In the genomic region with DNA sequence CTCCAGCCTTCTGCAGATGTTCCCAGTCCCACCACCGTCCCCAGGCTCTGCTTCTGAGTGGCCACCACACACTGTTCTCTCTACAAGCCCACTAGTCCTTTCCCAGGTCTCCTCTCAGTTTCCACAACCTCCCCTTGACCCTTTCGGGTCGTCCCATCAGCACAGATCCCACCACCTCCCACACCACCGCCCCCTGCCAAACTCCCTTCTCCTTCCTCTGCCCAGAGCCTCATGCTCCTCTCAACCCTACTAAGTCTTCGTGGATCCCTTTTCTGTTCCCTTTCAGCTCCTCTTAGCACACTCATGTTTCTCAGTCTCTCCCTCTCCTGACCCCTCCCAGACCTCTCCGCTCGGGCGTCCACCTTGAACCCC, we compare ENCODE assay signal across 10 cellular contexts. TPM values are rescaled to one million over a fixed set of nuclear protein-coding genes. Genes with fewer than 3 reads are reported as not detected.
DNase-seq lines count a peak whose midpoint lies in the region; ATAC-seq, FAIRE-seq and TF ChIP-seq lines count a peak whose summit lies in the region.
"Had no signal": no experiment of that assay in that cellular context is flagged by ENCODE, and none has a peak within 500 bp of the region (broad histone marks: within the 10 kb centered on the region; RNA-seq: fewer than 3 reads in every experiment).

No MANE protein-coding gene starts in this region.

- H3K27ac Mint-ChIP-seq in activated CD4-positive, alpha-beta T cell treated with anti-CD3 and anti-CD28 coated beads for 36 hours = peak overlapping the region; percentile 98
- H3K27ac Mint-ChIP-seq in activated naive CD4-positive, alpha-beta T cell treated with anti-CD3 and anti-CD28 coated beads, Interleukin-2, amount 50 U/mL, for 72 hours = peak overlapping the region; percentile 100

- peak overlapping the region; percentile 95 for H3K4me3 Mint-ChIP-seq in activated CD4-positive, alpha-beta T cell treated with anti-CD3 and anti-CD28 coated beads for 36 hours

- H3K4me1 ChIP-seq in kidney (ENCODE audit: control insufficient read depth in 1 of 2, insufficient read depth in 1 of 2, low read depth in 1 of 2, low read length in 2 of 2) = peaks cover 49 to 50% of the 10 kb centered on the region in 2 donors
- H3K4me1 ChIP-seq in stomach smooth muscle (ENCODE audit: control insufficient read depth, insufficient read depth, low read length) = peaks cover 72% of the 10 kb centered on the region

- FAIRE-seq in kidney (lab: Jason Lieb, UNC) = no peak

- peaks cover 72% of the 10 kb centered on the region for H3K4me1 Mint-ChIP-seq in activated CD4-positive, alpha-beta T cell treated with anti-CD3 and anti-CD28 coated beads for 36 hours

- no peak for DNase-seq in activated CD4-positive, alpha-beta T cell treated with anti-CD3 and anti-CD28 coated beads for 36 hours
- DNase-seq in activated CD4-positive, alpha-beta T cell treated with anti-CD3 and anti-CD28 coated beads for 48 hours = no peak
- no peak for DNase-seq in activated naive CD4-positive, alpha-beta T cell treated with anti-CD3 and anti-CD28 coated beads, Interleukin-2, amount 50 U/mL, for 72 hours (ENCODE audit: low spot score in 2 of 2)
- no peak for DNase-seq in kidney
- DNase-seq in EL = no peak
- no peak for DNase-seq in activated gamma-delta T cell (lab: John Stamatoyannopoulos, UW)
- DNase-seq: BE2C had no signal

- intact Hi-C loops in activated CD4-positive, alpha-beta T cell treated with anti-CD3 and anti-CD28 coated beads for 36 hours (cut with DNase I, micrococcal nuclease) = loop anchor here (10.0 kb wide), 2 partner anchors 182 to 852 kb away; partner anchors contain the start of genes SYNGR4 (in 1 of the 2) and TMEM143 (in 1 of the 2)
- intact Hi-C loops in kidney (cut with DNase I) = no loop called here

- no peak for ATAC-seq in activated CD4-positive, alpha-beta T cell treated with anti-CD3 and anti-CD28 coated beads for 36 hours
- ATAC-seq in activated naive CD4-positive, alpha-beta T cell treated with anti-CD3 and anti-CD28 coated beads, Interleukin-2, amount 50 U/mL, for 72 hours = no peak
- ATAC-seq in HG03521 (IDR thresholded peaks at IDR 0.05; ENCODE audit: unreplicated experiment) = no peak
- ATAC-seq: activated CD4-positive, CD25-positive, alpha-beta regulatory T cell treated with anti-CD3 and anti-CD28 coated beads, Interleukin-2, amount 50 U/mL, for 24 hours had no signal

- CTCF ChIA-PET in activated CD4-positive, alpha-beta T cell treated with anti-CD3 and anti-CD28 coated beads for 36 hours (lab: Charles Lee) = interaction anchor here (0.5 to 2.0 kb wide), 6 partner anchors 18 to 1821 kb away, joined by 3 to 8 read pairs (median 4); partner anchors contain the start of gene QPCTL

- peak overlapping the region; percentile 64 to 99 for H3K4me3 ChIP-seq in kidney (ENCODE audit: low read length in 2 of 2)
- H3K4me3 ChIP-seq in stomach smooth muscle (ENCODE audit: low read length in 2 of 2) = peak overlapping the region; percentile 58 to 100

- H3K9ac ChIP-seq in kidney (ENCODE audit: low read length in 2 of 2) (peak overlapping the region; percentile 61 to 100), stomach smooth muscle (ENCODE audit: low read length in 2 of 2) (peak overlapping the region; percentile 62 to 100)

- peaks cover 6% of the 10 kb centered on the region for H3K36me3 Mint-ChIP-seq in activated CD4-positive, alpha-beta T cell treated with anti-CD3 and anti-CD28 coated beads for 36 hours (ENCODE audit: low read depth)
- H3K36me3 Mint-ChIP-seq in activated naive CD4-positive, alpha-beta T cell treated with anti-CD3 and anti-CD28 coated beads, Interleukin-2, amount 50 U/mL, for 72 hours = peaks cover 10 to 12% of the 10 kb centered on the region in 2 donors

- no peaks in the 10 kb centered on the region for H3K27me3 Mint-ChIP-seq in activated CD4-positive, alpha-beta T cell treated with anti-CD3 and anti-CD28 coated beads for 36 hours

- peak overlapping the region; percentile 84 to 90 for H3K27ac ChIP-seq in kidney (ENCODE audit: low read depth in 2 of 2, low read length in 2 of 2)
- H3K27ac ChIP-seq in stomach smooth muscle (ENCODE audit: low read length) = peak overlapping the region; percentile 98

- POLR2A ChIA-PET in activated CD4-positive, alpha-beta T cell treated with anti-CD3 and anti-CD28 coated beads for 36 hours (lab: Charles Lee) = interaction anchor here (1.2 kb wide), 1 partner anchor 98 kb away, joined by 3 read pairs; no protein-coding TSS in a partner anchor

- no peaks in the 10 kb centered on the region for H3K9me3 Mint-ChIP-seq in activated CD4-positive, alpha-beta T cell treated with anti-CD3 and anti-CD28 coated beads for 36 hours (ENCODE audit: low read depth)
- H3K9me3 Mint-ChIP-seq in activated naive CD4-positive, alpha-beta T cell treated with anti-CD3 and anti-CD28 coated beads, Interleukin-2, amount 50 U/mL, for 72 hours = no peaks in the 10 kb centered on the region

- H3K9me3 ChIP-seq in kidney (ENCODE audit: control insufficient read depth in 1 of 2, low read length in 2 of 2) = no peaks in the 10 kb centered on the region
- no peaks in the 10 kb centered on the region for H3K9me3 ChIP-seq in stomach smooth muscle (ENCODE audit: control insufficient read depth in 2 of 2, low read length in 2 of 2)
- H3K9me3 ChIP-seq: BE2C had no signal

- H3K27me3 ChIP-seq in stomach smooth muscle (ENCODE audit: control insufficient read depth in 1 of 2, insufficient read depth in 2 of 2, low read length in 2 of 2) = no peaks in the 10 kb centered on the region
- H3K27me3 ChIP-seq: BE2C had no signal

- H3K36me3 ChIP-seq in kidney (ENCODE audit: control insufficient read depth in 1 of 2, insufficient read depth in 2 of 2, low read length in 2 of 2) (no peaks in the 10 kb centered on the region), stomach smooth muscle (ENCODE audit: control insufficient read depth in 2 of 2, insufficient read depth in 2 of 2, low read length in 2 of 2) (peaks cover 0 to 2% of the 10 kb centered on the region in 2 donors)
- H3K36me3 ChIP-seq: BE2C had no signal

- TF ChIP-seq CTCF in kidney (IDR thresholded peaks at IDR 0.05; ENCODE audit: borderline replicate concordance, extremely low read depth, insufficient read depth) = no peak

RNA-seq across cellular contexts. Expression of gene NAPA, which starts 1.9 kb away (rescaled TPM):
- 10 to 100 TPM; 54.2 to 68.8 TPM for total RNA-seq in activated CD4-positive, alpha-beta T cell treated with anti-CD3 and anti-CD28 coated beads for 36 hours
- total RNA-seq in activated naive CD4-positive, alpha-beta T cell treated with anti-CD3 and anti-CD28 coated beads, Interleukin-2, amount 50 U/mL, for 72 hours = 10 to 100 TPM; 69.7 to 78.5 TPM
- total RNA-seq in kidney = 136 TPM
- polyA plus RNA-seq in kidney (ENCODE audit: insufficient read depth, low read depth, low replicate concordance) = 213 TPM

RNA-seq across cellular contexts. Expression of gene KPTN, which starts 28.9 kb away (rescaled TPM):
- total RNA-seq in activated CD4-positive, alpha-beta T cell treated with anti-CD3 and anti-CD28 coated beads for 36 hours = 10 to 100 TPM in 1 of 2 experiments, 1 to 10 TPM in 1; 9.7 to 10.5 TPM
- total RNA-seq in activated naive CD4-positive, alpha-beta T cell treated with anti-CD3 and anti-CD28 coated beads, Interleukin-2, amount 50 U/mL, for 72 hours = 10 to 100 TPM; 15.3 to 24.8 TPM
- 7.4 TPM for total RNA-seq in kidney
- polyA plus RNA-seq in kidney (ENCODE audit: insufficient read depth, low read depth, low replicate concordance) = 25.5 TPM

RNA-seq across cellular contexts. Expression of gene SLC8A2, which starts 41.2 kb away (rescaled TPM):
- under 1 TPM; 0.11 to 0.23 TPM for total RNA-seq in activated CD4-positive, alpha-beta T cell treated with anti-CD3 and anti-CD28 coated beads for 36 hours
- total RNA-seq in activated naive CD4-positive, alpha-beta T cell treated with anti-CD3 and anti-CD28 coated beads, Interleukin-2, amount 50 U/mL, for 72 hours = under 1 TPM; 0.11 to 0.41 TPM
- total RNA-seq in kidney = 0.94 TPM
- not detected for polyA plus RNA-seq in kidney (ENCODE audit: insufficient read depth, low read depth, low replicate concordance)
